Comparison of ENCODE assay signal across 1 cellular context in genomic region chr3:192864943-192865342, GRCh38.
A peak's percentile ranks its signal among the peaks of the same experiment; 100 is the strongest.
TF ChIP-seq lines count a peak whose summit lies in the region.

No MANE protein-coding gene starts in this region.

TF ChIP-seq in GM12878, 131 proteins besides CTCF, POLR2A, EP300 and RAD21 (continued from another document):
- TF ChIP-seq, protein P1, sequence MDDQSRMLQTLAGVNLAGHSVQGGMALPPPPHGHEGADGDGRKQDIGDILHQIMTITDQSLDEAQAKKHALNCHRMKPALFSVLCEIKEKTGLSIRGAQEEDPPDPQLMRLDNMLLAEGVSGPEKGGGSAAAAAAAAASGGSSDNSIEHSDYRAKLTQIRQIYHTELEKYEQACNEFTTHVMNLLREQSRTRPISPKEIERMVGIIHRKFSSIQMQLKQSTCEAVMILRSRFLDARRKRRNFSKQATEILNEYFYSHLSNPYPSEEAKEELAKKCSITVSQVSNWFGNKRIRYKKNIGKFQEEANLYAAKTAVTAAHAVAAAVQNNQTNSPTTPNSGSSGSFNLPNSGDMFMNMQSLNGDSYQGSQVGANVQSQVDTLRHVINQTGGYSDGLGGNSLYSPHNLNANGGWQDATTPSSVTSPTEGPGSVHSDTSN (IDR thresholded peaks at IDR 0.05; ENCODE audit: insufficient replicate concordance, low read depth, low read length): peak; percentile 79
